ENCODE assay signal across 8 cellular contexts in genomic region chr6:149895048-149895581, GRCh38. TPM values are rescaled to one million over a fixed set of nuclear protein-coding genes. Genes with fewer than 3 reads are reported as not detected.
A peak's percentile ranks its signal among the peaks of the same experiment; 100 is the strongest.
DNase-seq lines count a peak whose midpoint lies in the region; TF ChIP-seq lines count a peak whose summit lies in the region.
"Not testable (repeated sequence)": the region's sequence is repeated elsewhere in the genome, so short reads cannot be mapped to it uniquely, and the experiment has no call there.

No MANE protein-coding gene starts in this region.

- not testable (repeated sequence) for H2AK5ac ChIP-seq in H9 (ENCODE audit: insufficient read length, low read length); mesendoderm (ENCODE audit: low read length)

- H3K27ac Mint-ChIP-seq in H9, endodermal cell: not testable (repeated sequence)

- not testable (repeated sequence) for H3K56ac ChIP-seq in H9 (ENCODE audit: insufficient read length, low read depth, low read length); mesendoderm (ENCODE audit: low read length)

- not testable (repeated sequence) for H3K14ac ChIP-seq in H9 (ENCODE audit: insufficient read depth, low read length)

- not testable (repeated sequence) for H4K91ac ChIP-seq in H9 (ENCODE audit: insufficient read length, low read depth, low read length)

- H3K9me3 Mint-ChIP-seq in H9, endodermal cell: not testable (repeated sequence)

- peak overlapping the region; percentile 93 for H3K27ac ChIP-seq in ACC112 (ENCODE audit: low read depth, low read length)
- not testable (repeated sequence) for H3K27ac ChIP-seq in H9 (ENCODE audit: insufficient read length, low read depth, low read length); endodermal cell (ENCODE audit: low read depth, low read length); mesendoderm (ENCODE audit: low read depth, low read length)
- H3K27ac ChIP-seq in VCaP = peak overlapping the region; percentile 24; the same call in 1 of the 2 replicates
- H3K27ac ChIP-seq in left ventricle myocardium inferior (replicated peaks) = peak overlapping the region; percentile 84
- peak overlapping the region; percentile 75 for H3K27ac ChIP-seq in skeletal muscle tissue (ENCODE audit: low read depth, low read length)

- H3K4me1 ChIP-seq in ACC112 (ENCODE audit: control insufficient read depth, insufficient read depth, low read length, unreplicated experiment) (peaks cover 46% of the 10 kb centered on the region), left ventricle myocardium inferior (peaks cover 34% of the 10 kb centered on the region), skeletal muscle tissue (ENCODE audit: control insufficient read depth in 3 of 3, insufficient read depth in 3 of 3, low read length in 3 of 3) (peaks cover 39 to 47% (median 45%) of the 10 kb centered on the region in 3 donors)
- not testable (repeated sequence) for H3K4me1 ChIP-seq in H9 (ENCODE audit: insufficient read depth, low read length); endodermal cell (ENCODE audit: control insufficient read depth, insufficient read depth, low read length); mesendoderm (ENCODE audit: control insufficient read depth, low read depth, low read length)

- not testable (repeated sequence) for H3K79me1 ChIP-seq in H9 (ENCODE audit: insufficient read depth, low read depth, low read length, poor library complexity, severe bottlenecking); mesendoderm (ENCODE audit: low read length)

- not testable (repeated sequence) for H3T11ph ChIP-seq in H9 (ENCODE audit: low read length)

- not testable (repeated sequence) for H3K36me3 ChIP-seq in ACC112 (ENCODE audit: insufficient read depth, low read length); endodermal cell (ENCODE audit: control insufficient read depth, insufficient read depth, low read length); left ventricle myocardium inferior; mesendoderm (ENCODE audit: control insufficient read depth, insufficient read depth, low read length); skeletal muscle tissue (ENCODE audit: control insufficient read depth in 3 of 3, insufficient read depth in 3 of 3, low read length in 3 of 3)

- H2BK5ac ChIP-seq in H9 (ENCODE audit: insufficient read length, low read length); mesendoderm (ENCODE audit: low read length): not testable (repeated sequence)

- intact Hi-C loops in left ventricle myocardium inferior (cut with micrococcal nuclease) = not testable (repeated sequence)

- H3K18ac ChIP-seq in H9 (ENCODE audit: insufficient read length, low read depth, low read length); mesendoderm (ENCODE audit: low read length): not testable (repeated sequence)

- not testable (repeated sequence) for H3K4ac ChIP-seq in H9 (ENCODE audit: low read depth, low read length); mesendoderm (ENCODE audit: low read depth, low read length)

- H3K4me1 Mint-ChIP-seq in H9, endodermal cell: not testable (repeated sequence)

- not testable (repeated sequence) for H3K9me3 ChIP-seq in H9 (ENCODE audit: control insufficient read depth, low read depth, low read length); endodermal cell (ENCODE audit: control insufficient read depth, low read length); left ventricle myocardium inferior (replicated peaks); skeletal muscle tissue (ENCODE audit: control insufficient read depth in 3 of 3, low read length in 3 of 3)

- H3K4me3 ChIP-seq in ACC112 (ENCODE audit: low read depth, low read length) = peak overlapping the region; percentile 69
- H3K4me3 ChIP-seq in endodermal cell (ENCODE audit: low read length); mesendoderm (ENCODE audit: low read length): not testable (repeated sequence)
- H3K4me3 ChIP-seq in left ventricle myocardium inferior = peak overlapping the region; percentile 21
- H3K4me3 ChIP-seq in skeletal muscle tissue (ENCODE audit: low read length in 3 of 3) = peak overlapping the region; percentile 11 to 30 (median 13)

- H3K4me3 Mint-ChIP-seq in H9, endodermal cell: not testable (repeated sequence)

- not testable (repeated sequence) for H2BK15ac ChIP-seq in H9 (ENCODE audit: low read depth, low read length); mesendoderm (replicated peaks; ENCODE audit: low read depth)

- H3K36me3 Mint-ChIP-seq in H9 (ENCODE audit: insufficient read depth in 1 of 3, low read depth in 3 of 3); endodermal cell (ENCODE audit: low read depth): not testable (repeated sequence)

- H3K79me2 ChIP-seq in ACC112 (ENCODE audit: control insufficient read depth, insufficient read depth, low read length, unreplicated experiment); H9 (ENCODE audit: insufficient read depth, low read length); mesendoderm (ENCODE audit: control insufficient read depth, insufficient read depth, low read length): not testable (repeated sequence)

- not testable (repeated sequence) for H2BK120ac ChIP-seq in H9 (ENCODE audit: low read depth, low read length, poor library complexity, severe bottlenecking); mesendoderm (ENCODE audit: low read depth, low read length)

- WGBS in H9 (ENCODE audit: extremely low coverage, insufficient read length, low lambda C conversion rate) = no CpG with 5 or more reads among the region's 7 CpGs
- 65 to 76% methylated on average over 7 of the region's 7 CpGs for WGBS in endodermal cell (ENCODE audit: insufficient coverage in 1 of 2, insufficient read length in 1 of 2), 2 experiments
- no CpG with 5 or more reads among the region's 7 CpGs for WGBS in mesendoderm (ENCODE audit: extremely low coverage, insufficient coverage, low lambda C conversion rate)

- H3K4me2 ChIP-seq in H9 (ENCODE audit: insufficient read depth, insufficient read length, low read length); mesendoderm (ENCODE audit: low read length): not testable (repeated sequence)

- not testable (repeated sequence) for TF ChIP-seq CTCF in H9 (conservative IDR thresholded peaks at IDR 0.05); VCaP (conservative IDR thresholded peaks at IDR 0.05); endodermal cell (conservative IDR thresholded peaks at IDR 0.05); left ventricle myocardium inferior (IDR thresholded peaks at IDR 0.05; ENCODE audit: borderline replicate concordance)

- not testable (repeated sequence) for H3K9ac ChIP-seq in H9 (ENCODE audit: extremely low read depth, insufficient read length, low read length); endodermal cell (ENCODE audit: extremely low read depth, low read length, poor library complexity, severe bottlenecking); mesendoderm (ENCODE audit: low read length)
- H3K9ac ChIP-seq in skeletal muscle tissue (ENCODE audit: low read depth in 1 of 3, low read length in 3 of 3) = peak overlapping the region in 2 of 3 donors; percentile 52 to 62

- H2BK12ac ChIP-seq in H9 (ENCODE audit: insufficient read length, low read depth, low read length) = not testable (repeated sequence)

- not testable (repeated sequence) for H4K5ac ChIP-seq in H9 (ENCODE audit: insufficient read length, low read depth, low read length); mesendoderm (ENCODE audit: low read length)

- H4K8ac ChIP-seq in H9 (replicated peaks; ENCODE audit: insufficient read length, low read depth, low read length); mesendoderm (ENCODE audit: low read depth, low read length): not testable (repeated sequence)

- H3K27me3 ChIP-seq in ACC112 (ENCODE audit: insufficient read depth, low read length); H9 (ENCODE audit: insufficient read depth, low read length); endodermal cell (ENCODE audit: control insufficient read depth, insufficient read depth, low read length, poor library complexity, severe bottlenecking); left ventricle myocardium inferior (ENCODE audit: low read depth); mesendoderm (ENCODE audit: insufficient read depth, low read length, poor library complexity); skeletal muscle tissue (ENCODE audit: control insufficient read depth in 3 of 3, insufficient read depth in 3 of 3, low read length in 3 of 3): not testable (repeated sequence)

- not testable (repeated sequence) for H3K23me2 ChIP-seq in H9 (ENCODE audit: insufficient read length, low read depth, low read length, poor library complexity, severe bottlenecking)

- H2BK20ac ChIP-seq in H9 (ENCODE audit: low read depth, low read length, poor library complexity, severe bottlenecking) = not testable (repeated sequence)

- not testable (repeated sequence) for H4K20me1 ChIP-seq in H9 (ENCODE audit: control insufficient read depth, insufficient read depth, insufficient read length)

- peaks cover 53% of the 10 kb centered on the region for H3K27me3 Mint-ChIP-seq in H9 (ENCODE audit: low read depth)
- H3K27me3 Mint-ChIP-seq in endodermal cell (ENCODE audit: insufficient read depth) = peaks cover 55% of the 10 kb centered on the region

- H2AFZ ChIP-seq in ACC112 (ENCODE audit: low read length, unreplicated experiment); H9 (ENCODE audit: low read length): not testable (repeated sequence)

- H3K23ac ChIP-seq in H9 (ENCODE audit: insufficient read length, low read depth, low read length); mesendoderm (ENCODE audit: low read length): not testable (repeated sequence)

- DNase-seq in H9 (peak; percentile 45), NCI-H510A treated with DMSO at 0.1 percent for 48 hours (lab: John Stamatoyannopoulos, UW) (peak; percentile 5), endodermal cell (peak; percentile 65), left ventricle myocardium inferior (peak; percentile 60), mesendoderm (peak; percentile 27)

RNA-seq across cellular contexts. Expression of gene RAET1E, which starts 2.8 kb away (rescaled TPM):
- total RNA-seq in H9 (2021) = not detected in 2 replicates
- total RNA-seq in endodermal cell = not detected
- not detected for polyA plus RNA-seq in endodermal cell (2013, experiment 1 of 2)
- polyA plus RNA-seq in endodermal cell (2013, experiment 2 of 2) = not detected
- total RNA-seq in left ventricle myocardium inferior = 0.19 TPM
- not detected for polyA plus RNA-seq in mesendoderm (2013, experiment 1 of 2)
- not detected for polyA plus RNA-seq in mesendoderm (2013, experiment 2 of 2)
- total RNA-seq in skeletal muscle tissue = 1.0 TPM

RNA-seq across cellular contexts. Expression of gene RAET1G, which starts 27.8 kb away (rescaled TPM):
- total RNA-seq in H9 (2021) (not detected in 2 replicates), endodermal cell (not detected), left ventricle myocardium inferior (0.19 TPM), skeletal muscle tissue (not detected)
- not detected for polyA plus RNA-seq in endodermal cell (2013, experiment 1 of 2)
- polyA plus RNA-seq in endodermal cell (2013, experiment 2 of 2) = not detected
- 0.03 TPM for polyA plus RNA-seq in mesendoderm (2013, experiment 1 of 2)
- polyA plus RNA-seq in mesendoderm (2013, experiment 2 of 2) = not detected

RNA-seq across cellular contexts. Expression of gene LRP11, which starts 31.0 kb away (rescaled TPM):
- 14.8 and 15.6 TPM in 2 replicates for total RNA-seq in H9 (2021)
- 1 to 10 TPM; 3.6 to 6.0 TPM for total RNA-seq in endodermal cell
- polyA plus RNA-seq in endodermal cell (2013, experiment 1 of 2) = 14.1 TPM
- polyA plus RNA-seq in endodermal cell (2013, experiment 2 of 2) = 13.2 TPM
- 18.2 TPM for total RNA-seq in left ventricle myocardium inferior
- 4.5 TPM for polyA plus RNA-seq in mesendoderm (2013, experiment 1 of 2)
- 4.4 TPM for polyA plus RNA-seq in mesendoderm (2013, experiment 2 of 2)
- total RNA-seq in skeletal muscle tissue = 15.7 TPM

RNA-seq across cellular contexts. Expression of gene ULBP2, which starts 46.7 kb away (rescaled TPM):
- total RNA-seq in H9 (2021) = not detected in 2 replicates
- under 1 TPM in 1 of 2 donors, not detected in 1; 0.20 TPM for total RNA-seq in endodermal cell
- polyA plus RNA-seq in endodermal cell (2013, experiment 1 of 2) = 0.78 TPM
- 0.58 TPM for polyA plus RNA-seq in endodermal cell (2013, experiment 2 of 2)
- total RNA-seq in left ventricle myocardium inferior = 0.93 TPM
- 0.14 TPM for polyA plus RNA-seq in mesendoderm (2013, experiment 1 of 2)
- 0.15 TPM for polyA plus RNA-seq in mesendoderm (2013, experiment 2 of 2)
- total RNA-seq in skeletal muscle tissue = not detected

Comparison
In these comparisons a context has a peak if more than half of its experiments do, and no peak if none do; other contexts are left out.
1. DNase-seq: peak in every context shown above with its lines; median percentile 65 in endodermal cell; 60 in left ventricle myocardium inferior; 45 in H9; 27 in mesendoderm; 5 in NCI-H510A treated with DMSO at 0.1 percent for 48 hours.